Comparison of ENCODE assay signal across 15 cellular contexts in the genomic region with DNA sequence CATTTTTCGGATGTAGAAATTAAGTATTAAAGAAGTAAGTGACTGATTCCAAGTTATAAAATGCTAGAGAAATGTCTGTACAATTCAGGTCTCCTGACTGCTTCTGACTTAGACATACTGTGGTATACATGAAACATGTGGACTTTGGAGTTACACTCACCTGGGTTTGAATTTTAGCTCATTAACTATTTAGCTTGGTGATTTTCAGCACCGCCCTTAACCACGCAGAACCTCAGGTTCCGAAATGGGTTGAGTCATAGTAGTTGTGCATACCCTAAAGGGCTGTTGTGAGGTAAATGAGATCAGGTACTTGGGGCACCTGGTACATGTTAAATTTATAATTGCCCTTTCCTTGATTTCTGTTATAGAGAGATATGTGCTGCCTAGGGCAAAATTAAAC. TPM values are rescaled to one million over a fixed set of nuclear protein-coding genes. Genes with fewer than 3 reads are reported as not detected.
"Had no signal": no experiment of that assay in that cellular context is flagged by ENCODE, and none has a peak within 500 bp of the region (broad histone marks: within the 10 kb centered on the region; RNA-seq: fewer than 3 reads in every experiment).

No MANE protein-coding gene starts in this region.

- ATAC-seq: activated CD8-positive, alpha-beta T cell treated with anti-CD3 and anti-CD28 coated beads for 36 hours; activated T-cell treated with anti-CD3 and anti-CD28 coated beads, Interleukin-2, amount 50 U/mL, for 4 hours; pancreas; stimulated activated naive B cell treated with anti-CD40 and anti-IgM and Interleukin-4, amounts not matched to agents 10 μg/mL and 1 μg/mL and 100 μg/mL, for 72 hours had no signal

- DNase-seq: activated B cell treated with CpG ODN at 0.5 μM for 24 hours; activated CD4-positive, alpha-beta T cell treated with anti-CD3 and anti-CD28 coated beads for 48 hours; activated CD8-positive, alpha-beta T cell treated with anti-CD3 and anti-CD28 coated beads for 36 hours; activated effector memory CD4-positive, alpha-beta T cell treated with Interleukin-2 at 50 U/mL for 16 hours; activated T-cell treated with anti-CD3 and anti-CD28 coated beads, Interleukin-2, amount 50 U/mL, for 4 hours; adrenal gland; caudate nucleus; esophagus squamous epithelium; naive B cell; pancreas; stimulated activated naive B cell treated with anti-CD40 and anti-IgM and Interleukin-4, amounts not matched to agents 10 μg/mL and 1 μg/mL and 100 μg/mL, for 72 hours; tibial artery had no signal

- FAIRE-seq: colon, pancreas had no signal

- H3K27ac ChIP-seq: adrenal gland, esophagus squamous epithelium, pancreas, tibial artery, vagina had no signal

- H3K4me1 ChIP-seq: adrenal gland, pancreas, vagina had no signal

- H3K27me3 ChIP-seq: adrenal gland, esophagus squamous epithelium, pancreas, tibial artery, vagina had no signal

- H3K9me3 ChIP-seq: adrenal gland, esophagus squamous epithelium, pancreas, tibial artery, vagina had no signal

- H3K4me3 ChIP-seq: adrenal gland, esophagus squamous epithelium, lung, pancreas, tibial artery, vagina had no signal

RNA-seq across cellular contexts. Expression of a gene that starts 32.9 kb away (rescaled TPM):
- total RNA-seq: activated CD8-positive, alpha-beta T cell treated with anti-CD3 and anti-CD28 coated beads for 36 hours; activated T-cell treated with anti-CD3 and anti-CD28 coated beads, Interleukin-2, amount 50 U/mL, for 4 hours had no signal
